ENCODE assay signal across 8 cellular contexts in genomic region chr15:96354731-96355560, GRCh38. TPM values are rescaled to one million over a fixed set of nuclear protein-coding genes. Genes with fewer than 3 reads are reported as not detected.
DNase-seq lines count a peak whose midpoint lies in the region; ATAC-seq and TF ChIP-seq lines count a peak whose summit lies in the region.

No MANE protein-coding gene starts in this region.

- no peak overlapping the region for H4K5ac ChIP-seq in mesendoderm (ENCODE audit: low read length)

- no peak overlapping the region for H4K8ac ChIP-seq in mesendoderm (ENCODE audit: low read depth, low read length)

- no peaks in the 10 kb centered on the region for H3K9me2 ChIP-seq in MM.1S (replicated peaks; ENCODE audit: insufficient read depth, low read length)

- H3K4me1 ChIP-seq in ACC112 (ENCODE audit: control insufficient read depth, insufficient read depth, low read length, unreplicated experiment): peaks cover 56% of the 10 kb centered on the region
- H3K4me1 ChIP-seq in MM.1S (ENCODE audit: low read length): 0 out of 2 replicates have a peak, but pooled peaks cover 4% of the 10 kb centered on the region
- no peaks in the 10 kb centered on the region for H3K4me1 ChIP-seq in mesendoderm (ENCODE audit: control insufficient read depth, low read depth, low read length)

- H3K4me3 ChIP-seq in ACC112 (ENCODE audit: low read depth, low read length): peak overlapping the region; percentile 97
- no peak overlapping the region for H3K4me3 ChIP-seq in MM.1S (ENCODE audit: low read length)
- peak overlapping the region; percentile 94 for H3K4me3 ChIP-seq in coronary artery
- H3K4me3 ChIP-seq in mesendoderm (ENCODE audit: low read length): no peak overlapping the region

- H2BK15ac ChIP-seq in mesendoderm (replicated peaks; ENCODE audit: low read depth): no peak overlapping the region

- H3K36me3 ChIP-seq in ACC112 (ENCODE audit: insufficient read depth, low read length) (no peaks in the 10 kb centered on the region), MM.1S (replicated peaks; ENCODE audit: insufficient read depth, low read length) (no peaks in the 10 kb centered on the region), mesendoderm (ENCODE audit: control insufficient read depth, insufficient read depth, low read length) (no peaks in the 10 kb centered on the region)

- no peaks in the 10 kb centered on the region for H4K20me1 ChIP-seq in MM.1S (ENCODE audit: insufficient read depth, low read length)

- no peak overlapping the region for H2AK5ac ChIP-seq in mesendoderm (ENCODE audit: low read length)

- H2BK120ac ChIP-seq in mesendoderm (ENCODE audit: low read depth, low read length): no peak overlapping the region

- H3K9ac ChIP-seq in MM.1S (ENCODE audit: low read length) (no peak overlapping the region), mesendoderm (ENCODE audit: low read length) (no peak overlapping the region)

- no peak overlapping the region for H3K4me2 ChIP-seq in MM.1S (ENCODE audit: low read depth, low read length)
- H3K4me2 ChIP-seq in mesendoderm (ENCODE audit: low read length): peak overlapping the region; percentile 27

- TF ChIP-seq CTCF in MM.1S (IDR thresholded peaks at IDR 0.05; ENCODE audit: low read length) (peak; percentile 25; the same call in 1 of the 2 replicates), coronary artery (IDR thresholded peaks at IDR 0.05) (peak; percentile 35)

- no peaks in the 10 kb centered on the region for H3K79me1 ChIP-seq in mesendoderm (ENCODE audit: low read length)

- H2BK5ac ChIP-seq in mesendoderm (ENCODE audit: low read length): no peak overlapping the region

- no peaks in the 10 kb centered on the region for H3K27me3 ChIP-seq in ACC112 (ENCODE audit: insufficient read depth, low read length)
- peaks cover 65% of the 10 kb centered on the region for H3K27me3 ChIP-seq in MM.1S (replicated peaks; ENCODE audit: insufficient read depth, low read length)
- peaks cover 83% of the 10 kb centered on the region for H3K27me3 ChIP-seq in mesendoderm (ENCODE audit: insufficient read depth, low read length, poor library complexity)

- H3K27ac ChIP-seq in ACC112 (ENCODE audit: low read depth, low read length) (peak overlapping the region; percentile 76), MM.1S (ENCODE audit: low read length) (no peak overlapping the region), coronary artery (peak overlapping the region; percentile 94 to 97), mesendoderm (ENCODE audit: low read depth, low read length) (no peak overlapping the region)

- no peak for ATAC-seq in GM21529 (IDR thresholded peaks at IDR 0.05; ENCODE audit: unreplicated experiment)

- no peak overlapping the region for H3K23ac ChIP-seq in mesendoderm (ENCODE audit: low read length)

- H3K18ac ChIP-seq in mesendoderm (ENCODE audit: low read length): no peak overlapping the region

- peak; percentile 7 for DNase-seq in MM.1S
- DNase-seq in coronary artery (ENCODE audit: low spot score): no peak
- DNase-seq in mesendoderm: peak; percentile 28
- no peak for DNase-seq in kidney glomerular epithelial cell (lab: John Stamatoyannopoulos, UW)
- DNase-seq in mucosa of gallbladder (ENCODE audit: low spot score): no peak
- no peak for DNase-seq in globus pallidus (ENCODE audit: low spot score)

- no peak overlapping the region for H3K56ac ChIP-seq in mesendoderm (ENCODE audit: low read length)

- peaks cover 80% of the 10 kb centered on the region for H3K79me2 ChIP-seq in ACC112 (ENCODE audit: control insufficient read depth, insufficient read depth, low read length, unreplicated experiment)
- H3K79me2 ChIP-seq in MM.1S (ENCODE audit: low read length): no peaks in the 10 kb centered on the region
- no peaks in the 10 kb centered on the region for H3K79me2 ChIP-seq in mesendoderm (ENCODE audit: control insufficient read depth, insufficient read depth, low read length)

- no peak overlapping the region for H3K4ac ChIP-seq in mesendoderm (ENCODE audit: low read depth, low read length)

- H2AFZ ChIP-seq in ACC112 (ENCODE audit: low read length, unreplicated experiment) (peak overlapping the region; percentile 69), MM.1S (ENCODE audit: low read length) (no peak overlapping the region)

- H3K9me3 ChIP-seq in MM.1S (replicated peaks; ENCODE audit: insufficient read depth, low read length): no peaks in the 10 kb centered on the region

- H3F3A ChIP-seq in MM.1S (ENCODE audit: insufficient read depth, low read length): no peaks in the 10 kb centered on the region

- no CpG with 5 or more reads among the region's 15 CpGs for WGBS in mesendoderm (ENCODE audit: extremely low coverage, insufficient coverage, low lambda C conversion rate)

RNA-seq across cellular contexts. Expression of gene NR2F2, which starts 24.4 kb away (rescaled TPM):
- polyA plus RNA-seq in mesendoderm (2013, experiment 1 of 2): 0.03 TPM
- polyA plus RNA-seq in mesendoderm (2013, experiment 2 of 2): 0.04 TPM
- total RNA-seq in mucosa of gallbladder: 288 TPM

Comparison
In these comparisons a context has a peak if more than half of its experiments do, and no peak if none do; other contexts are left out.
1. H3K27ac ChIP-seq: peak in ACC112 (single experiment) and coronary artery (2 of 2); none in MM.1S (single experiment) and mesendoderm (single experiment).
2. H3K4me3 ChIP-seq: peak in ACC112 (single experiment) and coronary artery (single experiment); none in MM.1S (single experiment) and mesendoderm (single experiment).
3. DNase-seq: peak in MM.1S (single experiment) and mesendoderm (single experiment); none in coronary artery (single experiment), kidney glomerular epithelial cell (single experiment), mucosa of gallbladder (single experiment) and globus pallidus (single experiment).